Comparison of ENCODE assay signal across 18 cellular contexts in genomic region chr10:10193848-10194247, GRCh38.
"Had no signal": no experiment of that assay in that cellular context is flagged by ENCODE, and none has a peak within 500 bp of the region (broad histone marks: within the 10 kb centered on the region; RNA-seq: fewer than 3 reads in every experiment).

No MANE protein-coding gene starts in this region.

- H3K4me1 Mint-ChIP-seq: naive thymus-derived CD8-positive, alpha-beta T cell; stimulated activated effector memory CD8-positive, alpha-beta T cell treated with anti-CD3 and anti-CD28 coated beads, Interleukin-12 subunit alpha, Interleukin-12 subunit beta, amount 100 ng/mL, for 72 hours had no signal

- H3K27ac ChIP-seq: coronary artery, gastrocnemius medialis, heart right ventricle, neutrophil, psoas muscle, right lobe of liver, suprapubic skin, thyroid gland had no signal

- H3K36me3 Mint-ChIP-seq: naive thymus-derived CD8-positive, alpha-beta T cell; stimulated activated effector memory CD8-positive, alpha-beta T cell treated with anti-CD3 and anti-CD28 coated beads, Interleukin-12 subunit alpha, Interleukin-12 subunit beta, amount 100 ng/mL, for 72 hours; type B pancreatic cell had no signal

- H3K9me3 ChIP-seq: gastrocnemius medialis, heart right ventricle, neutrophil, psoas muscle, right lobe of liver, suprapubic skin, thyroid gland had no signal

- H3K4me1 ChIP-seq: gastrocnemius medialis, heart right ventricle, psoas muscle, right lobe of liver, suprapubic skin, thyroid gland had no signal

- H3K9me3 Mint-ChIP-seq: naive thymus-derived CD8-positive, alpha-beta T cell; type B pancreatic cell had no signal

- H3K27ac Mint-ChIP-seq: naive thymus-derived CD8-positive, alpha-beta T cell; stimulated activated effector memory CD8-positive, alpha-beta T cell treated with anti-CD3 and anti-CD28 coated beads, Interleukin-12 subunit alpha, Interleukin-12 subunit beta, amount 100 ng/mL, for 72 hours; type B pancreatic cell had no signal

- H3K4me3 ChIP-seq: coronary artery, gastrocnemius medialis, heart right ventricle, psoas muscle, right lobe of liver, suprapubic skin, thyroid gland had no signal

- DNase-seq: effector CD4-positive, alpha-beta T cell; gastrocnemius medialis; heart right ventricle; hypothalamus; kidney glomerular epithelial cell; naive thymus-derived CD8-positive, alpha-beta T cell; psoas muscle; retina; right lobe of liver; stimulated activated CD4-positive, alpha-beta T cell treated with anti-CD3 and anti-CD28 coated beads, Interleukin-4, amount 100 ng/mL, for 1 hour; stimulated activated CD8-positive, alpha-beta memory T cell treated with anti-CD3 and anti-CD28 coated beads, Interleukin-4, amount 100 ng/mL, for 48 hours; stimulated activated naive CD8-positive, alpha-beta T cell treated with anti-CD3 and anti-CD28 coated beads, Interleukin-15, Interleukin-2, amounts not matched to agents 100 U/mL and 50 U/mL, for 24 hours; thyroid gland had no signal

- ATAC-seq: gastrocnemius medialis; heart right ventricle; naive thymus-derived CD8-positive, alpha-beta T cell; psoas muscle; right lobe of liver; stimulated activated effector memory CD8-positive, alpha-beta T cell treated with anti-CD3 and anti-CD28 coated beads, Interleukin-12 subunit alpha, Interleukin-12 subunit beta, amount 100 ng/mL, for 72 hours; stimulated activated naive CD8-positive, alpha-beta T cell treated with anti-CD3 and anti-CD28 coated beads, Interleukin-15, Interleukin-2, amounts not matched to agents 100 U/mL and 50 U/mL, for 24 hours had no signal

- H3K36me3 ChIP-seq: gastrocnemius medialis, heart right ventricle, neutrophil, right lobe of liver, suprapubic skin, thyroid gland had no signal

- H3K27me3 Mint-ChIP-seq: type B pancreatic cell had no signal

- H3K27me3 ChIP-seq: gastrocnemius medialis, heart right ventricle, neutrophil, right lobe of liver, suprapubic skin, thyroid gland had no signal

- H3K4me3 Mint-ChIP-seq: naive thymus-derived CD8-positive, alpha-beta T cell; stimulated activated effector memory CD8-positive, alpha-beta T cell treated with anti-CD3 and anti-CD28 coated beads, Interleukin-12 subunit alpha, Interleukin-12 subunit beta, amount 100 ng/mL, for 72 hours; type B pancreatic cell had no signal
